Comparison of ENCODE assay signal across 8 cellular contexts in the genomic region with DNA sequence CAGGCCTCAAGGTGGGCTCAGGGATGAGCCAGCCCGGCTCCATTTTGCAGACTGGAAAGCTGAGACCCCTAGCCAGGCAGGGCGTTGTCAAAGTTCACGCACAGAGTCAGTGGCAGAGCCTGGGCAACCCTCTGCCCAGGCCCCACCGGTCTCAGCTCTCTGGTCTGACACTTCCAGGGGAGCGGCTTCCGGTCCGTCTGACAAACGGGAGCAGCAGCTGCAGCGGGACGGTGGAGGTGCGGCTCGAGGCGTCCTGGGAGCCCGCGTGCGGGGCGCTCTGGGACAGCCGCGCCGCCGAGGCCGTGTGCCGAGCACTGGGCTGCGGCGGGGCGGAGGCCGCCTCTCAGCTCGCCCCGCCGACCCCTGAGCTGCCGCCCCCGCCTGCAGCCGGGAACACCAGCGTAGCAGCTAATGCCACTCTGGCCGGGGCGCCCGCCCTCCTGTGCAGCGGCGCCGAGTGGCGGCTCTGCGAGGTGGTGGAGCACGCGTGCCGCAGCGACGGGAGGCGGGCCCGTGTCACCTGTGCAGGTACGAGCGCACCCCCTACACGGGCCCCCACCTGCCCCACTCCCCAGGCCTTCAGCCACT. TPM values are rescaled to one million over a fixed set of nuclear protein-coding genes. Genes with fewer than 3 reads are reported as not detected.
DNase-seq lines count a peak whose midpoint lies in the region; ATAC-seq and TF ChIP-seq lines count a peak whose summit lies in the region.

No MANE protein-coding gene starts in this region.

- TF ChIP-seq CTCF in GM12875 (IDR thresholded peaks at IDR 0.05; ENCODE audit: borderline replicate concordance, insufficient read depth, low read depth, low read length) (no peak), left ventricle myocardium inferior (IDR thresholded peaks at IDR 0.05; ENCODE audit: borderline replicate concordance) (no peak)

- H3K27ac ChIP-seq in left ventricle myocardium inferior (replicated peaks) (no peak overlapping the region), rectal smooth muscle tissue (ENCODE audit: low read depth, low read length) (no peak overlapping the region)

- H3K27me3 ChIP-seq in left ventricle myocardium inferior (ENCODE audit: low read depth) (peaks cover 27% of the 10 kb centered on the region), rectal smooth muscle tissue (ENCODE audit: control insufficient read depth, insufficient read depth, low read length) (peaks cover 2% of the 10 kb centered on the region)

- H3K4me1 ChIP-seq in left ventricle myocardium inferior: peaks cover 17% of the 10 kb centered on the region
- H3K4me1 ChIP-seq in rectal smooth muscle tissue (ENCODE audit: control insufficient read depth, insufficient read depth, low read length): peaks cover 3% of the 10 kb centered on the region

- H3K4me3 ChIP-seq in GM12875 (ENCODE audit: low read depth, low read length): peak overlapping the region; percentile 29
- peak overlapping the region; percentile 65 for H3K4me3 ChIP-seq in left ventricle myocardium inferior
- H3K4me3 ChIP-seq in rectal smooth muscle tissue (ENCODE audit: low read length): peak overlapping the region; percentile 51

- H3K36me3 ChIP-seq in left ventricle myocardium inferior (no peaks in the 10 kb centered on the region), rectal smooth muscle tissue (ENCODE audit: control insufficient read depth, insufficient read depth, low read length) (no peaks in the 10 kb centered on the region)

- ATAC-seq in GM21423 (IDR thresholded peaks at IDR 0.05; ENCODE audit: unreplicated experiment): no peak
- ATAC-seq in HG03139 (IDR thresholded peaks at IDR 0.05; ENCODE audit: unreplicated experiment): no peak
- no peak for ATAC-seq in GM21576 (IDR thresholded peaks at IDR 0.05; ENCODE audit: unreplicated experiment)

- intact Hi-C loops in left ventricle myocardium inferior (cut with micrococcal nuclease): no loop called here

- DNase-seq in SW480 (ENCODE audit: low spot score) (peak; percentile 42), left ventricle myocardium inferior (no peak), hippocampal formation (lab: John Stamatoyannopoulos, UW) (no peak)

- H3K9ac ChIP-seq in rectal smooth muscle tissue (ENCODE audit: low read length): no peak overlapping the region

- H3K9me3 ChIP-seq in left ventricle myocardium inferior (replicated peaks): no peaks in the 10 kb centered on the region

RNA-seq across cellular contexts. Expression of a gene that starts 36.0 kb away (rescaled TPM):
- 0.47 TPM for total RNA-seq in left ventricle myocardium inferior

RNA-seq across cellular contexts. Expression of a gene that starts 55.5 kb away (rescaled TPM):
- 15.4 TPM for total RNA-seq in left ventricle myocardium inferior
